In the genomic region with DNA sequence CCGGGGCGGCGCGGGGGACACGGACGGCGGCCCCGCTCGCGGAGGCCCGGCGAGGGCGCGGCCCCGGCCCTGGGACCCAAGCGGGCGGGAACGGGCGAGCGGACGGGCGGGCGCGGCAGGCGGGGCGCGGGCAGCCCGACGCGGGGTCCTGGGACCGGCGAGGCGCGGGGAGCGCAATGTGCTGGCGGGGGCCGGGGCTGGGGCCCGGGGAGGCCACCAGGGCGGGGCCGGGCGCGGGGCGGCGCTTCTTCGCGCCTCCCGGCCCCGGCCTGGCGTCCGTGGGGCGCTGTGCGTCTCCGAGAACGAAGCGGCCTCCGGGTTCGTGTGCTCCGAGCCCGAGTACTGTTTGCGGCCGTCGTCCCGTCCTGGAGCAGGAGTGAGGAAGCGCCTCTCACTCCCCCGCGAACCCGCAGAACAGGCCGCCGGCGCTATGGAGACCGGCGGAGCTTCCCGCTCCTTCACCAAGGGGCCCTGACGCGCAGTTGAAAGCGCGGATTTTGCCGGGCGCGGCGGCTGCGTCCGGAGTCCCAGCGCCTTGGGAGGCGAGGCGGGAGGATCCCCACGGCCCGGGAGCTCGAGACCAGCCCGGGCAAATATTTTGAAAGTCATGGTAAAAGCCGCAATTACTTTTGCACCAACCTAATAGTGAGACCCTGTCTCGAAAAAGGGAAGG, we compare ENCODE assay signal across 8 cellular contexts. TPM values are rescaled to one million over a fixed set of nuclear protein-coding genes. Genes with fewer than 3 reads are reported as not detected.
DNase-seq lines count a peak whose midpoint lies in the region; ATAC-seq, FAIRE-seq and TF ChIP-seq lines count a peak whose summit lies in the region.

No MANE protein-coding gene starts in this region.

- peaks cover 20% of the 10 kb centered on the region for H3K4me1 Mint-ChIP-seq in activated T-cell treated with anti-CD3 and anti-CD28 coated beads, Interleukin-2, amount 50 U/mL, for 4 hours (ENCODE audit: low read depth)

- POLR2A ChIA-PET in PC-9 (lab: Charles Lee; ENCODE audit: unreplicated experiment), result interaction anchor here (0.7 kb wide), 2 partner anchors 15 to 60 kb away, joined by 3 to 5 read pairs; no protein-coding TSS in a partner anchor

- H3K9me3 ChIP-seq in PC-9 (ENCODE audit: insufficient read depth, low read depth), result no peaks in the 10 kb centered on the region
- no peaks in the 10 kb centered on the region for H3K9me3 ChIP-seq in esophagus muscularis mucosa

- H3K27ac ChIP-seq in PC-9 (peak overlapping the region; percentile 79), esophagus muscularis mucosa (replicated peaks in 1 of 4) (peak overlapping the region; percentile 91 to 98 (median 94))

- H3K9me2 ChIP-seq in PC-9 (ENCODE audit: insufficient read depth), result no peaks in the 10 kb centered on the region

- TSS peak; percentile 34 for BruUV-seq in PC-9 (replicated peaks; lab: Mats Ljungman, UMichigan)

- CTCF ChIA-PET in PC-9 (lab: Charles Lee), result no interaction called here

- peak; percentile 99 for DNase-seq in D341Med (ENCODE audit: low spot score)
- DNase-seq in HTR-8/SVneo (ENCODE audit: insufficient read length, low spot score), result peak; percentile 92
- peak; percentile 81 to 82 for DNase-seq in PC-9
- peak; percentile 80 for DNase-seq in activated T-cell treated with anti-CD3 and anti-CD28 coated beads, Interleukin-2, amount 50 U/mL, for 4 hours
- DNase-seq in esophagus muscularis mucosa (ENCODE audit: extremely low spot score), result no peak
- peak; percentile 90 for DNase-seq in myocyte (ENCODE audit: low read depth)
- DNase-seq in stimulated activated CD8-positive, alpha-beta memory T cell treated with anti-CD3 and anti-CD28 coated beads, Interleukin-7, amount 100 ng/mL, for 24 hours (ENCODE audit: low read depth), result peak; percentile 60

- 1% methylated on average over 16 of the region's 92 CpGs for WGBS in esophagus muscularis mucosa

- H3K36me3 ChIP-seq in PC-9 (ENCODE audit: low read depth) (peaks cover 2% of the 10 kb centered on the region), esophagus muscularis mucosa (peaks cover 0 to 17% (median 4%) of the 10 kb centered on the region in 4 donors)

- H3F3A ChIP-seq in PC-9 (ENCODE audit: insufficient read depth, low read depth), result peaks cover 35% of the 10 kb centered on the region

- H2AFZ ChIP-seq in PC-9, result peak overlapping the region; percentile 88

- H4K20me1 ChIP-seq in PC-9 (ENCODE audit: insufficient read depth), result peaks cover 28% of the 10 kb centered on the region

- H3K4me2 ChIP-seq in PC-9, result peak overlapping the region; percentile 84

- peak; percentile 33 for TF ChIP-seq POLR2A in esophagus muscularis mucosa (IDR thresholded peaks at IDR 0.05; ENCODE audit: low read depth)

- peaks cover 12% of the 10 kb centered on the region for H3K4me1 ChIP-seq in PC-9 (replicated peaks; ENCODE audit: insufficient read depth)
- peaks cover 29 to 39% (median 38%) of the 10 kb centered on the region in 4 donors for H3K4me1 ChIP-seq in esophagus muscularis mucosa

- peak; percentile 66 for ATAC-seq in GM21360 (IDR thresholded peaks at IDR 0.05; ENCODE audit: unreplicated experiment)
- ATAC-seq in activated T-cell treated with anti-CD3 and anti-CD28 coated beads, Interleukin-2, amount 50 U/mL, for 4 hours, result peak; percentile 81 to 84

- intact Hi-C loops in PC-9 (cut with micrococcal nuclease; ENCODE audit: unreplicated experiment) (loop anchor here (2.0 kb wide), 1 partner anchor 75 kb away; a partner anchor contains a TSS), esophagus muscularis mucosa (cut with DNase I) (loop anchor here (5.0 to 10.0 kb wide), 2 partner anchors 65 to 123 kb away; a partner anchor contains a TSS)

- peak overlapping the region; percentile 75 for H3K4me3 Mint-ChIP-seq in activated T-cell treated with anti-CD3 and anti-CD28 coated beads, Interleukin-2, amount 50 U/mL, for 4 hours

- H3K27me3 ChIP-seq in PC-9 (ENCODE audit: insufficient read depth, low read depth), result no peaks in the 10 kb centered on the region
- no peaks in the 10 kb centered on the region for H3K27me3 ChIP-seq in esophagus muscularis mucosa

- TF ChIP-seq CTCF in PC-9 (conservative IDR thresholded peaks at IDR 0.05) (no peak), esophagus muscularis mucosa (IDR thresholded peaks at IDR 0.05) (peak in 2 of 3 experiments; percentile 10 to 42)

- no peaks in the 10 kb centered on the region for H3K27me3 Mint-ChIP-seq in activated T-cell treated with anti-CD3 and anti-CD28 coated beads, Interleukin-2, amount 50 U/mL, for 4 hours (ENCODE audit: low read depth)

- peaks cover 10% of the 10 kb centered on the region for H3K36me3 Mint-ChIP-seq in activated T-cell treated with anti-CD3 and anti-CD28 coated beads, Interleukin-2, amount 50 U/mL, for 4 hours (ENCODE audit: insufficient read depth)

- H3K79me2 ChIP-seq in PC-9 (ENCODE audit: low read depth), result peaks cover 50% of the 10 kb centered on the region

- TF ChIP-seq EP300 in esophagus muscularis mucosa (IDR thresholded peaks at IDR 0.05), result no peak

- no peak for FAIRE-seq in HTR-8/SVneo (lab: Jason Lieb, UNC)

- H3K9me3 Mint-ChIP-seq in activated T-cell treated with anti-CD3 and anti-CD28 coated beads, Interleukin-2, amount 50 U/mL, for 4 hours, result no peaks in the 10 kb centered on the region

- H3K4me3 ChIP-seq in PC-9 (peak overlapping the region; percentile 85), esophagus muscularis mucosa (peak overlapping the region; percentile 70 to 100 (median 100))

RNA-seq across cellular contexts. Expression of a gene that starts 0.4 kb away (rescaled TPM):
- total RNA-seq in PC-9 (2021) (102 and 123 TPM in 2 replicates), esophagus muscularis mucosa (10 to 100 TPM; 40.2 to 47.2 (median 45.4) TPM), myocyte (50.8 and 51.6 TPM in 2 replicates)
- 100 to 1,000 TPM in 2 of 3 donors, 10 to 100 TPM in 1; 96.7 to 112 (median 111) TPM for total RNA-seq in activated T-cell treated with anti-CD3 and anti-CD28 coated beads, Interleukin-2, amount 50 U/mL, for 4 hours
- polyA plus RNA-seq in myocyte (2012), result 67.0 TPM

RNA-seq across cellular contexts. Expression of a gene that starts 51.4 kb away (rescaled TPM):
- 50.2 and 59.0 TPM in 2 replicates for total RNA-seq in PC-9 (2021)
- total RNA-seq in activated T-cell treated with anti-CD3 and anti-CD28 coated beads, Interleukin-2, amount 50 U/mL, for 4 hours, result 100 to 1,000 TPM; 128 to 170 (median 147) TPM
- 10 to 100 TPM; 19.9 to 37.0 (median 26.9) TPM for total RNA-seq in esophagus muscularis mucosa
- 42.7 and 43.9 TPM in 2 replicates for total RNA-seq in myocyte
- polyA plus RNA-seq in myocyte (2012), result 24.8 TPM
